Comparison of ENCODE assay signal across 10 cellular contexts in genomic region chr2:43402452-43402937, GRCh38.
DNase-seq lines count a peak whose midpoint lies in the region; ATAC-seq, FAIRE-seq and TF ChIP-seq lines count a peak whose summit lies in the region.
"Had no signal": no experiment of that assay in that cellular context is flagged by ENCODE, and none has a peak within 500 bp of the region (broad histone marks: within the 10 kb centered on the region; RNA-seq: fewer than 3 reads in every experiment).

No MANE protein-coding gene starts in this region.

- no peaks in the 10 kb centered on the region for H3K9me1 ChIP-seq in K562 (ENCODE audit: control insufficient read depth, insufficient read depth, low read length)

- H3K4me2 ChIP-seq in K562 (ENCODE audit: insufficient read depth, low read length): no peak overlapping the region
- H3K4me2 ChIP-seq in mesendoderm (ENCODE audit: low read length): no peak overlapping the region

- H3K9me3 ChIP-seq in K562 (replicated peaks; ENCODE audit: control insufficient read depth, insufficient read depth, low read depth, low read length): no peaks in the 10 kb centered on the region
- H3K9me3 ChIP-seq in MG63: no peaks in the 10 kb centered on the region
- H3K9me3 ChIP-seq: BE2C had no signal

- no TSS peak for BruUV-seq in K562 (replicated peaks; lab: Mats Ljungman, UMichigan)

- WGBS in K562 (ENCODE audit: insufficient coverage, low coverage, missing lambda C conversion rate): 65% methylated on average over 4 of the region's 4 CpGs
- WGBS in mesendoderm (ENCODE audit: extremely low coverage, insufficient coverage, low lambda C conversion rate): no CpG with 5 or more reads among the region's 4 CpGs

- H4K5ac ChIP-seq in mesendoderm (ENCODE audit: low read length): no peak overlapping the region

- H2BK5ac ChIP-seq in mesendoderm (ENCODE audit: low read length): no peak overlapping the region

- H3K18ac ChIP-seq in mesendoderm (ENCODE audit: low read length): no peak overlapping the region

- no peak for TF ChIP-seq POLR2A in K562 (conservative IDR thresholded peaks at IDR 0.05)

- TF ChIP-seq RAD21 in K562 (CRISPR knock-in tag; conservative IDR thresholded peaks at IDR 0.05 in 1 of 2, IDR thresholded peaks at IDR 0.05 in 1 of 2): no peak

- H3K9ac ChIP-seq in K562 (ENCODE audit: insufficient read depth in 1 of 2, low read depth in 2 of 2, low read length in 2 of 2) (no peak overlapping the region), mesendoderm (ENCODE audit: low read length) (no peak overlapping the region)

- H2AFZ ChIP-seq in K562 (ENCODE audit: low read depth, low read length): no peak overlapping the region

- H3K79me1 ChIP-seq in mesendoderm (ENCODE audit: low read length): no peaks in the 10 kb centered on the region

- peak; percentile 47 for ATAC-seq in GM19438 (IDR thresholded peaks at IDR 0.05; ENCODE audit: low read depth, unreplicated experiment)
- ATAC-seq in HG03064 (IDR thresholded peaks at IDR 0.05; ENCODE audit: low read depth, unreplicated experiment): peak; percentile 48
- ATAC-seq in K562: peak; percentile 51; the same call in 2 of the 3 replicates
- ATAC-seq in Right ventricle myocardium superior (ENCODE audit: poor library complexity): no peak

- no peak for TF ChIP-seq EP300 in K562 (IDR thresholded peaks at IDR 0.05; ENCODE audit: low read length)

- H3K56ac ChIP-seq in mesendoderm (ENCODE audit: low read length): no peak overlapping the region

- no peaks in the 10 kb centered on the region for H3K79me2 ChIP-seq in K562 (ENCODE audit: control insufficient read depth, insufficient read depth, low read length)
- H3K79me2 ChIP-seq in mesendoderm (ENCODE audit: control insufficient read depth, insufficient read depth, low read length): no peaks in the 10 kb centered on the region

- H3K4ac ChIP-seq in mesendoderm (ENCODE audit: low read depth, low read length): no peak overlapping the region

- DNase-seq in ELF-1 (ENCODE audit: low read depth, low spot score) (peak; percentile 3), K562 (ENCODE audit: extremely low read depth in 1 of 4, low spot score in 3 of 4) (no peak), mesendoderm (no peak), Right ventricle myocardium superior (no peak), SIG-M5 treated with dmso at 0.1 percent for 504 hours (lab: John Stamatoyannopoulos, UW; ENCODE audit: unreplicated experiment) (no peak), MG63 (no peak)
- DNase-seq: BE2C had no signal

- FAIRE-seq in K562 (lab: Jason Lieb, UNC): peak; percentile 11

- no peak overlapping the region for H2BK15ac ChIP-seq in mesendoderm (replicated peaks; ENCODE audit: low read depth)

- H3K4me1 ChIP-seq in K562 (replicated peaks in 1 of 2; ENCODE audit: control insufficient read depth in 2 of 2, insufficient read depth in 2 of 2, low read length in 2 of 2) (no peaks in the 10 kb centered on the region; a peak in 1 of 5 replicates), mesendoderm (ENCODE audit: control insufficient read depth, low read depth, low read length) (no peaks in the 10 kb centered on the region)

- no peak overlapping the region for H2BK120ac ChIP-seq in mesendoderm (ENCODE audit: low read depth, low read length)

- H3K27me3 ChIP-seq in K562 (ENCODE audit: control insufficient read depth in 2 of 2, insufficient read depth in 2 of 2, low read length in 2 of 2) (no peaks in the 10 kb centered on the region), mesendoderm (ENCODE audit: insufficient read depth, low read length, poor library complexity) (no peaks in the 10 kb centered on the region), MG63 (no peaks in the 10 kb centered on the region)
- H3K27me3 ChIP-seq: BE2C had no signal

- in situ Hi-C loops in K562 (cut with MboI): no loop called here

- no peak overlapping the region for H3K23ac ChIP-seq in mesendoderm (ENCODE audit: low read length)

- H4K20me1 ChIP-seq in K562 (replicated peaks; ENCODE audit: control insufficient read depth, insufficient read depth, low read length): no peaks in the 10 kb centered on the region

- H3K4me3 ChIP-seq in K562: no peak overlapping the region
- no peak overlapping the region for H3K4me3 ChIP-seq in mesendoderm (ENCODE audit: low read length)
- no peak overlapping the region for H3K4me3 ChIP-seq in MG63

- POLR2A ChIA-PET in K562 (lab: Yijun Ruan, JAX): interaction anchor here (0.8 to 1.2 kb wide), 2 partner anchors 12 to 56 kb away, joined by 3 read pairs; no protein-coding TSS in a partner anchor

- CTCF ChIA-PET in K562 (lab: Yijun Ruan, JAX; ENCODE audit: low intra/inter-chr PET ratio): no interaction called here

- no peak overlapping the region for H4K8ac ChIP-seq in mesendoderm (ENCODE audit: low read depth, low read length)

- H3K27ac ChIP-seq in K562 (ENCODE audit: extremely low read depth, low read depth, low read length) (no peak overlapping the region), mesendoderm (ENCODE audit: low read depth, low read length) (no peak overlapping the region)
- H3K27ac ChIP-seq: HL-60 had no signal

- no peak for TF ChIP-seq CTCF in K562 (IDR thresholded peaks at IDR 0.05 in 2 of 3, conservative IDR thresholded peaks at IDR 0.05 in 1 of 3; ENCODE audit: insufficient read depth in 2 of 3, low read depth in 1 of 3, low read length in 3 of 3)

- H2AK5ac ChIP-seq in mesendoderm (ENCODE audit: low read length): no peak overlapping the region

- H3K36me3 ChIP-seq in K562 (ENCODE audit: control insufficient read depth, insufficient read depth, low read length) (peaks cover 4% of the 10 kb centered on the region; the same call in 1 of the 3 replicates), mesendoderm (ENCODE audit: control insufficient read depth, insufficient read depth, low read length) (no peaks in the 10 kb centered on the region), MG63 (no peaks in the 10 kb centered on the region)
- H3K36me3 ChIP-seq: BE2C had no signal

- intact Hi-C loops in K562 (cut with micrococcal nuclease) (no loop called here), Right ventricle myocardium superior (cut with DNase I) (loop anchor here (10.0 kb wide), 1 partner anchor 68 kb away; no protein-coding TSS in a partner anchor)

TF ChIP-seq in K562, 482 proteins besides CTCF, POLR2A, EP300 and RAD21:
- no peak for TF ChIP-seq TAF1 (IDR thresholded peaks at IDR 0.05; ENCODE audit: control insufficient read depth, extremely low read depth, insufficient read depth, low read length, severe bottlenecking)
- TF ChIP-seq HMBOX1 (IDR thresholded peaks at IDR 0.05): peak; percentile 36; the same call in 1 of the 2 replicates
- TF ChIP-seq NCOA1 (IDR thresholded peaks at IDR 0.05; ENCODE audit: low read depth): no peak
TF ChIP-seq in K562: peak in this region for 1.
